Comparison of ENCODE assay signal across 8 cellular contexts in the genomic region with DNA sequence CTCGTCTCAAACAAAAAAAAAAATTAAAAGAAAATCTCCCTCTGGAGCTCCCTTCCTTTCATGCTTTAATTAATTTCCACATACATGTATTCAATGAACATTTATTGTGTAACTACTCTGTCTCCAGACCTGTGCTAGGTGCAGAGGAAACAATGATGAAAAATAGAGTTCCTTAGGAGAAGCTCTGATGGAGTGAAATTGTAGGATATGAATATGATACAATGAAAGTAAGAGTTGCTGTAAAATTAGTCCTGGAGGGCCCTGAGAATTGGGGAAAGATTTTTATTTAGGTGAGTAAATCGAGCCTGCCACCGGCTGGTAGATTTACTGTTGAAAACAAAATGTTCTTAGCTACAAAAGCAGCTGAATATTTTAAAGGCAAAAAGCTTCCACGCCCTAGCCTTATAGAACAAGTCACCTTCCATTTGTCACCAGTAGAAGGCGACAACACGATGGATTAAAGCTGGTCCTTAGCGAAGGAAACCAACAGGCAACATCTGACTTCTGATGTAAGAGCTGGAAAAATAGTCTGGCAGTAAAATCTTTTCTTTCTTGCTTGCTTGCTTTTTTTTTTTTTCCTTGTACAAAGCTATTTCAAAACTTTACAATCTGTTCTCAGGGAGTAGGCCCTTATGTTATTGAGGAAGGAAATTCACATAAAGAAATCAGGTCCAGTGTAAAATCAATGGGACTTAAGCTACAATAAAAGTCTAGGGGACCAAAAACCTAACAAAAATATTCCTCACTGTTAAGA.
DNase-seq lines count a peak whose midpoint lies in the region; ATAC-seq, FAIRE-seq and TF ChIP-seq lines count a peak whose summit lies in the region.

No MANE protein-coding gene starts in this region.

- dilution Hi-C loops in keratinocyte (cut with MboI; ENCODE audit: extremely low pct_ligation_motif_present, low sequenced_read_pairs), result no loop called here

- H3K4me2 ChIP-seq in PC-9, result peak overlapping the region; percentile 35; the same call in 1 of the 2 replicates
- H3K4me2 ChIP-seq in keratinocyte (ENCODE audit: control insufficient read depth, extremely low read depth, insufficient read depth, low read depth, low read length), result no peak overlapping the region

- no peak overlapping the region for H3K27ac Mint-ChIP-seq in stimulated activated naive B cell treated with anti-CD40 and anti-IgM and Interleukin-4, amounts not matched to agents 10 μg/mL and 1 μg/mL and 100 μg/mL, for 72 hours

- CTCF ChIA-PET in PC-9 (lab: Charles Lee), result interaction anchor here (0.6 to 1.7 kb wide), 27 partner anchors 9 to 1344 kb away, joined by 3 to 25 read pairs (median 5); a partner anchor contains a TSS

- POLR2A ChIA-PET in PC-9 (lab: Charles Lee; ENCODE audit: unreplicated experiment), result interaction anchor here (0.6 to 0.8 kb wide), 4 partner anchors 17 to 273 kb away, joined by 3 to 5 read pairs (median 4); no protein-coding TSS in a partner anchor

- DNase-seq in DMS53 treated with DMSO at 0.1 percent for 48 hours (lab: John Stamatoyannopoulos, UW; ENCODE audit: unreplicated experiment) (peak; percentile 96), PC-9 (peak; percentile 62 to 86), caudate nucleus (lab: John Stamatoyannopoulos, UW) (peak in 31 of 61 donors; percentile 1 to 71 (median 17)), keratinocyte (ENCODE audit: low read depth, low spot score) (peak; percentile 40), posterior vena cava (ENCODE audit: low spot score) (no peak)
- DNase-seq in stimulated activated naive B cell treated with anti-CD40 and anti-IgM and Interleukin-4, amounts not matched to agents 10 μg/mL and 1 μg/mL and 100 μg/mL, for 72 hours, result peak; percentile 32

- H3K27ac ChIP-seq in PC-9 (peak overlapping the region; percentile 61), caudate nucleus (ENCODE audit: low read depth, low read length) (no peak overlapping the region), keratinocyte (ENCODE audit: control insufficient read depth, insufficient read depth, low read length) (no peak overlapping the region)

- peaks cover 5% of the 10 kb centered on the region; the same call in 1 of the 2 replicates for H3F3A ChIP-seq in PC-9 (ENCODE audit: insufficient read depth, low read depth)

- H3K9ac ChIP-seq in keratinocyte (ENCODE audit: control insufficient read depth, extremely low read depth, insufficient read depth, low read length), result no peak overlapping the region

- H3K4me1 Mint-ChIP-seq in stimulated activated naive B cell treated with anti-CD40 and anti-IgM and Interleukin-4, amounts not matched to agents 10 μg/mL and 1 μg/mL and 100 μg/mL, for 72 hours, result peaks cover 3 to 22% of the 10 kb centered on the region in 2 donors

- intact Hi-C loops in PC-9 (cut with micrococcal nuclease; ENCODE audit: unreplicated experiment) (loop anchor here (1.0 to 5.0 kb wide), 7 partner anchors 75 to 551 kb away; no protein-coding TSS in a partner anchor), posterior vena cava (cut with DNase I) (loop anchor here (10.0 kb wide), 2 partner anchors 83 to 443 kb away; a partner anchor contains a TSS)

- BruUV-seq in PC-9 (replicated peaks; lab: Mats Ljungman, UMichigan), result no TSS peak

- ATAC-seq in GM21381 (IDR thresholded peaks at IDR 0.05; ENCODE audit: unreplicated experiment), result peak; percentile 71
- peak; percentile 71 to 74 for ATAC-seq in stimulated activated naive B cell treated with anti-CD40 and anti-IgM and Interleukin-4, amounts not matched to agents 10 μg/mL and 1 μg/mL and 100 μg/mL, for 72 hours (replicated peaks)

- H3K36me3 Mint-ChIP-seq in stimulated activated naive B cell treated with anti-CD40 and anti-IgM and Interleukin-4, amounts not matched to agents 10 μg/mL and 1 μg/mL and 100 μg/mL, for 72 hours, result no peaks in the 10 kb centered on the region

- H3K4me3 ChIP-seq in PC-9 (no peak overlapping the region), keratinocyte (ENCODE audit: control insufficient read depth in 2 of 3, extremely low read depth in 1 of 3, insufficient read depth in 2 of 3, low read depth in 1 of 3, low read length in 3 of 3) (no peak overlapping the region)

- H2AFZ ChIP-seq in PC-9 (no peak overlapping the region), keratinocyte (ENCODE audit: control insufficient read depth, low read length) (no peak overlapping the region)

- no peaks in the 10 kb centered on the region for H3K9me1 ChIP-seq in keratinocyte (ENCODE audit: control insufficient read depth, extremely low read depth, insufficient read depth, low read length)

- H3K9me2 ChIP-seq in PC-9 (ENCODE audit: insufficient read depth), result no peaks in the 10 kb centered on the region

- H3K9me3 ChIP-seq in PC-9 (ENCODE audit: insufficient read depth, low read depth) (0 out of 2 replicates have a peak, but pooled peaks cover 5% of the 10 kb centered on the region), keratinocyte (ENCODE audit: control insufficient read depth, low read depth, low read length) (no peaks in the 10 kb centered on the region)

- H3K9me3 Mint-ChIP-seq in stimulated activated naive B cell treated with anti-CD40 and anti-IgM and Interleukin-4, amounts not matched to agents 10 μg/mL and 1 μg/mL and 100 μg/mL, for 72 hours, result no peaks in the 10 kb centered on the region

- H3K4me1 ChIP-seq in PC-9 (replicated peaks; ENCODE audit: insufficient read depth) (peaks cover 11% of the 10 kb centered on the region), keratinocyte (ENCODE audit: control insufficient read depth, extremely low read depth, insufficient read depth, low read length) (peaks cover 4% of the 10 kb centered on the region)

- TF ChIP-seq CTCF in LNCAP (IDR thresholded peaks at IDR 0.05), result peak; percentile 87
- TF ChIP-seq CTCF in PC-9 (conservative IDR thresholded peaks at IDR 0.05), result peak; percentile 88
- peak; percentile 63 to 85 (median 79) for TF ChIP-seq CTCF in keratinocyte (optimal IDR thresholded peaks at IDR 0.05 in 1 of 3, IDR thresholded peaks at IDR 0.05 in 1 of 3, conservative IDR thresholded peaks at IDR 0.05 in 1 of 3; ENCODE audit: extremely low read depth in 1 of 3, insufficient read depth in 2 of 3, low read length in 3 of 3)

- H3K36me3 ChIP-seq in PC-9 (ENCODE audit: low read depth) (no peaks in the 10 kb centered on the region), keratinocyte (ENCODE audit: control insufficient read depth in 2 of 2, extremely low read depth in 1 of 2, insufficient read depth in 2 of 2, low read length in 2 of 2) (no peaks in the 10 kb centered on the region)

- H3K79me2 ChIP-seq in PC-9 (ENCODE audit: low read depth), result no peaks in the 10 kb centered on the region
- no peaks in the 10 kb centered on the region for H3K79me2 ChIP-seq in keratinocyte (ENCODE audit: control insufficient read depth, insufficient read depth, low read length)

- H3K27me3 ChIP-seq in PC-9 (ENCODE audit: insufficient read depth, low read depth) (no peaks in the 10 kb centered on the region), keratinocyte (ENCODE audit: control insufficient read depth, extremely low read depth, insufficient read depth, low read length) (no peaks in the 10 kb centered on the region)

- H3K27me3 Mint-ChIP-seq in stimulated activated naive B cell treated with anti-CD40 and anti-IgM and Interleukin-4, amounts not matched to agents 10 μg/mL and 1 μg/mL and 100 μg/mL, for 72 hours, result peaks cover 6 to 18% of the 10 kb centered on the region in 2 donors

- H3K4me3 Mint-ChIP-seq in stimulated activated naive B cell treated with anti-CD40 and anti-IgM and Interleukin-4, amounts not matched to agents 10 μg/mL and 1 μg/mL and 100 μg/mL, for 72 hours, result no peak overlapping the region

- H4K20me1 ChIP-seq in PC-9 (ENCODE audit: insufficient read depth), result no peaks in the 10 kb centered on the region
- no peaks in the 10 kb centered on the region for H4K20me1 ChIP-seq in keratinocyte (ENCODE audit: control insufficient read depth, extremely low read depth, insufficient read depth, low read length)

- peak; percentile 98 for FAIRE-seq in keratinocyte (lab: Jason Lieb, UNC)
